In genomic region chr5:118450924-118451332, GRCh38 we compare ENCODE assay signal across 25 cellular contexts.
"Had no signal": no experiment of that assay in that cellular context is flagged by ENCODE, and none has a peak within 500 bp of the region (broad histone marks: within the 10 kb centered on the region; RNA-seq: fewer than 3 reads in every experiment).

No MANE protein-coding gene starts in this region.

- ATAC-seq: activated naive CD8-positive, alpha-beta T cell treated with anti-CD3 and anti-CD28 coated beads, Interleukin-2, amount 50 U/mL, for 24 hours; activated T-cell treated with anti-CD3 and anti-CD28 coated beads, Interleukin-2, amount 50 U/mL, for 4 hours; heart right ventricle; left lung; natural killer cell; stimulated activated effector memory CD8-positive, alpha-beta T cell treated with anti-CD3 and anti-CD28 coated beads, Interleukin-12 subunit alpha, Interleukin-12 subunit beta, amount 100 ng/mL, for 72 hours; stimulated activated naive CD8-positive, alpha-beta T cell treated with anti-CD3 and anti-CD28 coated beads, Interleukin-15, amount 100 ng/mL, for 72 hours had no signal

- H3K4me3 Mint-ChIP-seq: activated CD4-positive, alpha-beta memory T cell treated with anti-CD3 and anti-CD28 coated beads, Interleukin-2, amount 10 ng/mL, durations not matched to agents 7 days and 5 days; activated CD4-positive, alpha-beta T cell treated with anti-CD3 and anti-CD28 coated beads, Interleukin-2, amount 10 ng/mL, durations not matched to agents 7 days and 5 days; activated naive CD4-positive, alpha-beta T cell treated with anti-CD3 and anti-CD28 coated beads, Interleukin-2, amount 50 U/mL, for 24 hours; activated naive CD8-positive, alpha-beta T cell treated with anti-CD3 and anti-CD28 coated beads, Interleukin-2, amount 50 U/mL, for 24 hours; activated T-cell treated with anti-CD3 and anti-CD28 coated beads, Interleukin-2, amount 50 U/mL, for 4 hours; natural killer cell; stimulated activated effector memory CD8-positive, alpha-beta T cell treated with anti-CD3 and anti-CD28 coated beads, Interleukin-12 subunit alpha, Interleukin-12 subunit beta, amount 100 ng/mL, for 72 hours; stimulated activated naive CD8-positive, alpha-beta T cell treated with anti-CD3 and anti-CD28 coated beads, Interleukin-15, amount 100 ng/mL, for 72 hours; type B pancreatic cell had no signal

- H3K4me3 ChIP-seq: colonic mucosa, heart right ventricle, left lung, lung, sigmoid colon, uterus had no signal

- H3K9me3 Mint-ChIP-seq: activated CD4-positive, alpha-beta memory T cell treated with anti-CD3 and anti-CD28 coated beads, Interleukin-2, amount 10 ng/mL, durations not matched to agents 7 days and 5 days; activated CD4-positive, alpha-beta T cell treated with anti-CD3 and anti-CD28 coated beads, Interleukin-2, amount 10 ng/mL, durations not matched to agents 7 days and 5 days; activated naive CD4-positive, alpha-beta T cell treated with anti-CD3 and anti-CD28 coated beads, Interleukin-2, amount 50 U/mL, for 24 hours; activated naive CD8-positive, alpha-beta T cell treated with anti-CD3 and anti-CD28 coated beads, Interleukin-2, amount 50 U/mL, for 24 hours; activated T-cell treated with anti-CD3 and anti-CD28 coated beads, Interleukin-2, amount 50 U/mL, for 4 hours; activated T-helper 2 cell treated with anti-CD3 and anti-CD28 coated beads, Interferon-gamma antibody, Interleukin-2, Interleukin-4, amounts not matched to agents 10 μg/mL and 5 μg/mL and 100 μg/mL, durations not matched to agents 14 hours and 24 hours and 36 hours; stimulated activated effector memory CD8-positive, alpha-beta T cell treated with anti-CD3 and anti-CD28 coated beads, Interleukin-12 subunit alpha, Interleukin-12 subunit beta, amount 100 ng/mL, for 72 hours; stimulated activated naive CD8-positive, alpha-beta T cell treated with anti-CD3 and anti-CD28 coated beads, Interleukin-15, amount 100 ng/mL, for 72 hours had no signal

- DNase-seq: activated CD4-positive, alpha-beta memory T cell treated with anti-CD3 and anti-CD28 coated beads, Interleukin-2, amount 10 ng/mL, durations not matched to agents 7 days and 5 days; activated CD4-positive, alpha-beta T cell treated with anti-CD3 and anti-CD28 coated beads for 1 hour; activated CD4-positive, alpha-beta T cell treated with anti-CD3 and anti-CD28 coated beads, Interleukin-2, amount 10 ng/mL, durations not matched to agents 7 days and 5 days; activated naive CD8-positive, alpha-beta T cell treated with anti-CD3 and anti-CD28 coated beads, Interleukin-2, amount 50 U/mL, for 24 hours; activated T-cell treated with anti-CD3 and anti-CD28 coated beads, Interleukin-2, amount 50 U/mL, for 4 hours; colonic mucosa; effector memory CD4-positive, alpha-beta T cell; heart right ventricle; left lung; mesendoderm; natural killer cell; sigmoid colon; small intestine; stimulated activated CD4-positive, alpha-beta T cell treated with anti-CD3 and anti-CD28 coated beads, Interleukin-4, amount 100 ng/mL, for 24 hours; stimulated activated naive CD8-positive, alpha-beta T cell treated with anti-CD3 and anti-CD28 coated beads, Interleukin-15, amount 100 ng/mL, for 72 hours; substantia nigra; T-helper 2 cell; uterus had no signal

- H3K36me3 ChIP-seq: colonic mucosa, heart right ventricle, left lung, neutrophil, sigmoid colon, uterus had no signal

- H3K4me1 Mint-ChIP-seq: activated CD4-positive, alpha-beta memory T cell treated with anti-CD3 and anti-CD28 coated beads, Interleukin-2, amount 10 ng/mL, durations not matched to agents 7 days and 5 days; activated CD4-positive, alpha-beta T cell treated with anti-CD3 and anti-CD28 coated beads, Interleukin-2, amount 10 ng/mL, durations not matched to agents 7 days and 5 days; activated naive CD4-positive, alpha-beta T cell treated with anti-CD3 and anti-CD28 coated beads, Interleukin-2, amount 50 U/mL, for 24 hours; activated naive CD8-positive, alpha-beta T cell treated with anti-CD3 and anti-CD28 coated beads, Interleukin-2, amount 50 U/mL, for 24 hours; natural killer cell; stimulated activated effector memory CD8-positive, alpha-beta T cell treated with anti-CD3 and anti-CD28 coated beads, Interleukin-12 subunit alpha, Interleukin-12 subunit beta, amount 100 ng/mL, for 72 hours; stimulated activated naive CD8-positive, alpha-beta T cell treated with anti-CD3 and anti-CD28 coated beads, Interleukin-15, amount 100 ng/mL, for 72 hours had no signal

- FAIRE-seq: islet of Langerhans, small intestine had no signal

- H3K27me3 Mint-ChIP-seq: activated CD4-positive, alpha-beta memory T cell treated with anti-CD3 and anti-CD28 coated beads, Interleukin-2, amount 10 ng/mL, durations not matched to agents 7 days and 5 days; activated CD4-positive, alpha-beta T cell treated with anti-CD3 and anti-CD28 coated beads, Interleukin-2, amount 10 ng/mL, durations not matched to agents 7 days and 5 days; activated naive CD4-positive, alpha-beta T cell treated with anti-CD3 and anti-CD28 coated beads, Interleukin-2, amount 50 U/mL, for 24 hours; activated naive CD8-positive, alpha-beta T cell treated with anti-CD3 and anti-CD28 coated beads, Interleukin-2, amount 50 U/mL, for 24 hours; stimulated activated naive CD8-positive, alpha-beta T cell treated with anti-CD3 and anti-CD28 coated beads, Interleukin-15, amount 100 ng/mL, for 72 hours had no signal

- H3K36me3 Mint-ChIP-seq: activated naive CD4-positive, alpha-beta T cell treated with anti-CD3 and anti-CD28 coated beads, Interleukin-2, amount 50 U/mL, for 24 hours; natural killer cell; stimulated activated effector memory CD8-positive, alpha-beta T cell treated with anti-CD3 and anti-CD28 coated beads, Interleukin-12 subunit alpha, Interleukin-12 subunit beta, amount 100 ng/mL, for 72 hours; type B pancreatic cell had no signal

- H3K9me3 ChIP-seq: colonic mucosa, left lung, neutrophil, sigmoid colon, uterus had no signal

- H3K27ac ChIP-seq: colonic mucosa, heart right ventricle, left lung, neutrophil, sigmoid colon, uterus had no signal

- H3K27me3 ChIP-seq: colonic mucosa, heart right ventricle, left lung, neutrophil, sigmoid colon, uterus had no signal

- H3K4me1 ChIP-seq: colonic mucosa, left lung, sigmoid colon, uterus had no signal

- H3K27ac Mint-ChIP-seq: activated CD4-positive, alpha-beta memory T cell treated with anti-CD3 and anti-CD28 coated beads, Interleukin-2, amount 10 ng/mL, durations not matched to agents 7 days and 5 days; activated CD4-positive, alpha-beta T cell treated with anti-CD3 and anti-CD28 coated beads, Interleukin-2, amount 10 ng/mL, durations not matched to agents 7 days and 5 days; activated naive CD4-positive, alpha-beta T cell treated with anti-CD3 and anti-CD28 coated beads, Interleukin-2, amount 50 U/mL, for 24 hours; activated naive CD8-positive, alpha-beta T cell treated with anti-CD3 and anti-CD28 coated beads, Interleukin-2, amount 50 U/mL, for 24 hours; activated T-helper 2 cell treated with anti-CD3 and anti-CD28 coated beads, Interferon-gamma antibody, Interleukin-2, Interleukin-4, amounts not matched to agents 10 μg/mL and 5 μg/mL and 100 μg/mL, durations not matched to agents 14 hours and 24 hours and 36 hours; natural killer cell; stimulated activated effector memory CD8-positive, alpha-beta T cell treated with anti-CD3 and anti-CD28 coated beads, Interleukin-12 subunit alpha, Interleukin-12 subunit beta, amount 100 ng/mL, for 72 hours; stimulated activated naive CD8-positive, alpha-beta T cell treated with anti-CD3 and anti-CD28 coated beads, Interleukin-15, amount 100 ng/mL, for 72 hours; type B pancreatic cell had no signal
